In the genomic region with DNA sequence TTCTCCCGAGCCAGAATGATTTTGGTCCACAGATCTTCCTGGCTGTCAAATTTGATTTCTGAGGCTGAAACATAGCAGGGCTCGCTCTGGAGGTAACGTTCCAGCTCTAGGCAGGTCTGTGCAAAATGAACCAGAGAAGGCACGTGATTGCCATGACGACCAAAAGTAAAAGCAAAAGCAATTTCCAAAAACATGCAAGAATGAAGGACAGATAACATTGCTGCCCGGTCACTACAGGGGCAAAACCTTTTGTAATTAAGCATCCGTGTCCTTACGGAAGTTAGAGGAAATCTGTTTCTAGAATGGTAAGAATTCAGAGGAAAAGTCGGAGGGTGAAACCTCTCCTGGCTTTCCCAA, we compare ENCODE assay signal across 8 cellular contexts. TPM values are rescaled to one million over a fixed set of nuclear protein-coding genes. Genes with fewer than 3 reads are reported as not detected.
DNase-seq lines count a peak whose midpoint lies in the region; ATAC-seq and TF ChIP-seq lines count a peak whose summit lies in the region.

No MANE protein-coding gene starts in this region.

- no peaks in the 10 kb centered on the region for H3K27me3 ChIP-seq in left lung
- H3K27me3 ChIP-seq in thyroid gland, result no peaks in the 10 kb centered on the region

- CTCF ChIA-PET in GM10248 (lab: Yijun Ruan, JAX), result interaction anchor here (0.8 to 0.9 kb wide), 3 partner anchors 12 to 50 kb away, joined by 3 read pairs; no protein-coding TSS in a partner anchor

- H3K36me3 ChIP-seq in left lung (peaks cover 10 to 57% of the 10 kb centered on the region in 2 donors), thyroid gland (peaks cover 48 to 50% of the 10 kb centered on the region in 2 donors)

- intact Hi-C loops in left lung (cut with DNase I), result loop anchor here in 1 of 2 donors (5.0 kb wide), 1 partner anchor 70 kb away; no protein-coding TSS in a partner anchor
- intact Hi-C loops in thyroid gland (cut with DNase I), result loop anchor here (10.0 kb wide), 3 partner anchors 73 to 883 kb away; no protein-coding TSS in a partner anchor

- H3K4me3 ChIP-seq in left lung, result peak overlapping the region; percentile 66 to 97
- peak overlapping the region in 1 of 3 donors; percentile 96 for H3K4me3 ChIP-seq in thyroid gland (replicated peaks in 1 of 3)

- H3K27ac ChIP-seq in adipose tissue (ENCODE audit: low read depth, low read length) (peak overlapping the region; percentile 100), left lung (peak overlapping the region; percentile 100), thyroid gland (peak overlapping the region; percentile 99 to 100 (median 100))

- ATAC-seq in left lung, result no peak

- peak; percentile 78 for DNase-seq in activated effector memory CD4-positive, alpha-beta T cell treated with anti-CD3 and anti-CD28 coated beads, Interleukin-2, amount 50 U/mL, for 16 hours
- DNase-seq in activated effector memory CD4-positive, alpha-beta T cell treated with Interleukin-2 at 50 U/mL for 16 hours, result no peak
- DNase-seq in left lung (no peak), thyroid gland (peak in 1 of 2 donors; percentile 15), cerebellum (ENCODE audit: low spot score) (no peak), GM10248 (ENCODE audit: extremely low spot score) (no peak)
- DNase-seq in stimulated activated CD4-positive, alpha-beta T cell treated with anti-CD3 and anti-CD28 coated beads, Interleukin-2, amount 100 ng/mL, for 48 hours, result no peak

- peaks cover 49 to 59% of the 10 kb centered on the region in 2 donors for H3K4me1 ChIP-seq in left lung
- peaks cover 26 to 54% of the 10 kb centered on the region in 2 donors for H3K4me1 ChIP-seq in thyroid gland

- 21 to 50% (median 27%) methylated on average over 9 of the region's 9 CpGs for WGBS in adipose tissue, 3 donors
- WGBS in thyroid gland, 2 donors, result 45 to 51% methylated on average over 9 of the region's 9 CpGs

- no peak for TF ChIP-seq CTCF in left lung (IDR thresholded peaks at IDR 0.05)
- TF ChIP-seq CTCF in thyroid gland (IDR thresholded peaks at IDR 0.05), result no peak
- no peak for TF ChIP-seq CTCF in GM10248 (IDR thresholded peaks at IDR 0.05; ENCODE audit: control extremely low read depth, extremely low read depth, low read depth, missing control alignments)

- TF ChIP-seq POLR2A in thyroid gland (IDR thresholded peaks at IDR 0.05), result no peak

- POLR2A ChIA-PET in GM10248 (lab: Yijun Ruan, JAX), result interaction anchor here (0.8 to 2.3 kb wide), 5 partner anchors 25 to 93 kb away, joined by 3 to 16 read pairs (median 3); no protein-coding TSS in a partner anchor

- H3K9me3 ChIP-seq in left lung (no peaks in the 10 kb centered on the region), thyroid gland (no peaks in the 10 kb centered on the region)

RNA-seq across cellular contexts. Expression of gene KLF6, which starts 2.9 kb away (rescaled TPM):
- 100 to 1,000 TPM in 1 of 3 donors, 10 to 100 TPM in 2; 66.9 to 325 (median 73.8) TPM for polyA plus RNA-seq in adipose tissue
- total RNA-seq in left lung (100 to 1,000 TPM; 158 to 217 TPM), thyroid gland (100 to 1,000 TPM in 2 of 4 donors, 10 to 100 TPM in 2; 50.4 to 166 (median 103) TPM), cerebellum (35.0 TPM)
